ENCODE assay signal across 24 cellular contexts in the genomic region with DNA sequence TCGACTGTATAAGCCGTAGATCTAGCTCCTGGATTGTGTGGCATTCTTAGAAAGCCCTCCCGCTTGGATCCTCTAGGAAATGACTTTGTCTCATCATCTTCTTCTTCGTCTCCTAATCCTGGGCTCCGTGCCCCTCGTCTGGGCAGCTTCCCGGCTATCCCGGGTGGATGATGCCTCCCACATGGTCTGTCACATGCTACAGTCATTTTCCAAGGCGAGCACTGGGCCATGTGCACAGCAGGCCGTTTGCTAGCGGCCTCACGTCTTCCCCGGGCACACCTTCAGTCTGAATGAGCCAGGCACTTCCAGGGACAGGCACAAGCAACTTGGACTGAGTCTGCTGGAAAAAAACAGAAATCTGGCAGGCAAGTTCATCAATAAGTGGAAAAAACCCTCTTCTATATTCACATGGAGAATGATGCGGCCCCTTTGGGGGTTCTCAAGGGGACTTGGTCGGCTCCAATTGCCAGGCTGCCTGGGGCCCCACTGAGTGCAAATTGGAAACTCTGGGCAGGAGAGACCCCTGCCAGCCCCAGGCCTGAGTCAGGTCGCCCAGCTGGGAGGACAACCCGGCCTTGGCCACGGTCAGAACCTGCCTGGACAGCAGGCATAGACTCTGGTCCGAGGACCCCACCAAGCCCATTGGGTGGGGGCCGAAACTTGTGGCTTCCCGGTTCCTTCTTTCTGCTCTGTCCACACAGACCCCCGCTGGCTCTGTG. TPM values are rescaled to one million over a fixed set of nuclear protein-coding genes. Genes with fewer than 3 reads are reported as not detected.
DNase-seq lines count a peak whose midpoint lies in the region; ATAC-seq, FAIRE-seq and TF ChIP-seq lines count a peak whose summit lies in the region.
"Had no signal": no experiment of that assay in that cellular context is flagged by ENCODE, and none has a peak within 500 bp of the region (broad histone marks: within the 10 kb centered on the region; RNA-seq: fewer than 3 reads in every experiment).

No MANE protein-coding gene starts in this region.

- no peaks in the 10 kb centered on the region for H3K9me3 Mint-ChIP-seq in GM23338
- H3K9me3 Mint-ChIP-seq: CD14-positive monocyte; CD8-positive, alpha-beta T cell; HFFc6 had no signal

- in situ Hi-C loops in GM13977 (cut with MboI; ENCODE audit: low pct_unique_long_range_greater_than_20kb, low sequenced_read_pairs, unreplicated experiment), result loop anchor here (25.0 kb wide), 1 partner anchor 139 kb away; no protein-coding TSS in a partner anchor

- H4K20me1 ChIP-seq in GM23338 (replicated peaks; ENCODE audit: insufficient read depth) (no peaks in the 10 kb centered on the region), H1 (replicated peaks in 1 of 2; ENCODE audit: control insufficient read depth in 1 of 2, insufficient read depth in 2 of 2, low read length in 2 of 2) (no peaks in the 10 kb centered on the region)

- intact Hi-C loops in body of pancreas (cut with DNase I), result no loop called here

- H3K4me1 Mint-ChIP-seq in GM23338, result no peaks in the 10 kb centered on the region

- no peak for TF ChIP-seq RAD21 in H1 (IDR thresholded peaks at IDR 0.05 in 1 of 2, conservative IDR thresholded peaks at IDR 0.05 in 1 of 2; ENCODE audit: low read depth in 2 of 2, low read length in 2 of 2)

- H3K79me2 ChIP-seq in GM23338 (replicated peaks; ENCODE audit: insufficient read depth), result no peaks in the 10 kb centered on the region
- no peaks in the 10 kb centered on the region for H3K79me2 ChIP-seq in H1 (ENCODE audit: control insufficient read depth in 1 of 2, insufficient read depth in 2 of 2, low read length in 2 of 2)

- no peak for FAIRE-seq in H1 (lab: Jason Lieb, UNC)
- FAIRE-seq: A549, D721Med, GM18507 had no signal

- H3K27me3 ChIP-seq in GM23338 (ENCODE audit: insufficient read depth) (no peaks in the 10 kb centered on the region), body of pancreas (no peaks in the 10 kb centered on the region), H1 (replicated peaks in 1 of 4; ENCODE audit: control insufficient read depth in 3 of 4, extremely low read depth in 1 of 4, insufficient read depth in 3 of 4, low read length in 3 of 4) (no peaks in the 10 kb centered on the region; a peak in 1 of 7 replicates), neuronal stem cell (ENCODE audit: control insufficient read depth in 3 of 3, insufficient read depth in 3 of 3, low read depth in 1 of 3, low read length in 3 of 3) (peaks cover 0 to 34% (median 0%) of the 10 kb centered on the region in 3 experiments)
- H3K27me3 ChIP-seq: BE2C had no signal

- TF ChIP-seq EP300 in H1 (IDR thresholded peaks at IDR 0.05; ENCODE audit: borderline replicate concordance in 1 of 2, low read depth in 2 of 2, low read length in 2 of 2), result no peak

- POLR2A ChIA-PET in H1 (lab: Charles Lee; ENCODE audit: partially characterized antibody), result interaction anchor here (1.6 kb wide), 1 partner anchor 17 kb away, joined by 4 read pairs; no protein-coding TSS in a partner anchor

- H4K8ac ChIP-seq in H1 (ENCODE audit: extremely low read depth, insufficient read depth, low read length) (peak overlapping the region; percentile 76; the same call in 1 of the 2 replicates), neuronal stem cell (ENCODE audit: low read depth, low read length) (no peak overlapping the region)

- DNase-seq in GM23338 (ENCODE audit: low spot score) (no peak), body of pancreas (no peak), H1 (ENCODE audit: low read depth in 1 of 2, low spot score in 2 of 2) (no peak), neuronal stem cell (ENCODE audit: low spot score) (no peak), NCI-H1105 (lab: John Stamatoyannopoulos, UW) (no peak), GM13977 (ENCODE audit: low spot score) (no peak)
- no peak for DNase-seq in stimulated activated naive CD4-positive, alpha-beta T cell treated with Interleukin-2 at 50 U/mL for 16 hours (lab: John Stamatoyannopoulos, UW)
- DNase-seq: BE2C; CD8-positive, alpha-beta T cell; COR-L47; DMS153; DMS79 treated with DMSO at 0.1 percent for 48 hours; EL; GDM1; GOT3; HCEC 1CT; HFFc6 had no signal

- no peak overlapping the region for H3K56ac ChIP-seq in H1 (replicated peaks; ENCODE audit: insufficient read length, low read depth, low read length)

- no peaks in the 10 kb centered on the region for H3K36me3 Mint-ChIP-seq in GM23338 (ENCODE audit: low read depth)
- H3K36me3 Mint-ChIP-seq: CD14-positive monocyte; CD8-positive, alpha-beta T cell had no signal

- TF ChIP-seq CTCF in GM23338 (conservative IDR thresholded peaks at IDR 0.05; ENCODE audit: low read depth in 2 of 2), result no peak
- TF ChIP-seq CTCF in body of pancreas (IDR thresholded peaks at IDR 0.05), result no peak
- TF ChIP-seq CTCF in H1 (IDR thresholded peaks at IDR 0.05; ENCODE audit: control extremely low read depth in 1 of 3, insufficient read depth in 1 of 3, low read depth in 1 of 3, low read length in 3 of 3), result no peak
- TF ChIP-seq CTCF in GM13977 (IDR thresholded peaks at IDR 0.05; ENCODE audit: extremely low read depth, insufficient read depth, missing control alignments), result no peak

- H3K27me3 Mint-ChIP-seq in GM23338 (ENCODE audit: insufficient read depth, low read depth, poor library complexity), result peaks cover 8% of the 10 kb centered on the region

- H3K79me1 ChIP-seq in H1 (ENCODE audit: low read depth, low read length) (no peaks in the 10 kb centered on the region), neuronal stem cell (ENCODE audit: low read depth, low read length) (no peaks in the 10 kb centered on the region)

- H2BK12ac ChIP-seq in H1 (ENCODE audit: low read depth, low read length), result no peak overlapping the region
- peak overlapping the region; percentile 33 for H2BK12ac ChIP-seq in neuronal stem cell (ENCODE audit: low read length)

- H2AK5ac ChIP-seq in H1 (ENCODE audit: low read depth, low read length), result no peak overlapping the region
- peak overlapping the region; percentile 61 for H2AK5ac ChIP-seq in neuronal stem cell (ENCODE audit: low read depth, low read length)

- no peak overlapping the region for H3K4me3 Mint-ChIP-seq in GM23338
- H3K4me3 Mint-ChIP-seq: CD8-positive, alpha-beta T cell; HFFc6 had no signal

- H3K9me2 ChIP-seq in GM23338 (ENCODE audit: insufficient read depth), result no peaks in the 10 kb centered on the region

- H3K4me3 ChIP-seq in GM23338 (no peak overlapping the region), body of pancreas (no peak overlapping the region), H1 (ENCODE audit: extremely low read depth in 1 of 4, insufficient read depth in 2 of 4, low read depth in 3 of 4, low read length in 4 of 4) (no peak overlapping the region), neuronal stem cell (ENCODE audit: low read length in 2 of 2) (no peak overlapping the region)
- H3K4me3 ChIP-seq: A549 had no signal

- H3K14ac ChIP-seq in H1 (ENCODE audit: insufficient read length) (no peak overlapping the region), neuronal stem cell (ENCODE audit: low read length) (no peak overlapping the region)

- H3K4me2 ChIP-seq in GM23338 (no peak overlapping the region), H1 (ENCODE audit: insufficient read depth in 1 of 2, low read depth in 2 of 2, low read length in 2 of 2) (no peak overlapping the region), neuronal stem cell (ENCODE audit: insufficient read depth, low read length, poor library complexity, severe bottlenecking) (no peak overlapping the region)
- H3K4me2 ChIP-seq: A549 had no signal

- CTCF ChIA-PET in H1 (lab: Charles Lee; ENCODE audit: partially characterized antibody), result interaction anchor here (0.6 to 1.5 kb wide), 7 partner anchors 8 to 411 kb away, joined by 3 to 6 read pairs (median 4); no protein-coding TSS in a partner anchor

- no peaks in the 10 kb centered on the region for H3K23me2 ChIP-seq in H1 (ENCODE audit: low read depth, low read length)

- 87 to 88% methylated on average over 18 to 22 of the region's 22 CpGs for WGBS in body of pancreas, 2 donors
- WGBS in H1 (ENCODE audit: extremely low coverage in 1 of 2, insufficient coverage in 1 of 2, insufficient read length in 1 of 2, insufficient replicate concordance in 2 of 2, low coverage in 1 of 2, low lambda C conversion rate in 2 of 2, missing lambda C conversion rate in 1 of 2), 2 experiments, result 86% methylated on average over 22 of the region's 22 CpGs; no CpG with 5 or more reads in 1 of the 2 experiments
- no CpG with 5 or more reads among the region's 22 CpGs for WGBS in neuronal stem cell (ENCODE audit: extremely low coverage in 2 of 2, insufficient read length in 2 of 2, insufficient replicate concordance in 1 of 2), 2 donors

- H2BK120ac ChIP-seq in H1 (replicated peaks; ENCODE audit: low read depth, low read length) (no peak overlapping the region), neuronal stem cell (ENCODE audit: low read depth, low read length) (no peak overlapping the region)

- H3K36me3 ChIP-seq in GM23338 (ENCODE audit: insufficient read depth) (no peaks in the 10 kb centered on the region), body of pancreas (replicated peaks in 1 of 2; ENCODE audit: insufficient read depth in 1 of 2, low read depth in 2 of 2) (no peaks in the 10 kb centered on the region), H1 (ENCODE audit: control insufficient read depth in 2 of 4, insufficient read depth in 4 of 4, low read length in 3 of 4) (no peaks in the 10 kb centered on the region), neuronal stem cell (replicated peaks in 1 of 2; ENCODE audit: control insufficient read depth in 2 of 2, insufficient read depth in 2 of 2, low read length in 2 of 2) (no peaks in the 10 kb centered on the region)
- H3K36me3 ChIP-seq: BE2C had no signal

- H2BK15ac ChIP-seq in H1 (ENCODE audit: low read length) (no peak overlapping the region), neuronal stem cell (ENCODE audit: low read length) (peak overlapping the region; percentile 15)

- H3K18ac ChIP-seq in H1 (ENCODE audit: extremely low read depth, low read length) (no peak overlapping the region), neuronal stem cell (ENCODE audit: low read length) (no peak overlapping the region)

- no peak for TF ChIP-seq POLR2A in body of pancreas (IDR thresholded peaks at IDR 0.05)
- no peak for TF ChIP-seq POLR2A in H1 (IDR thresholded peaks at IDR 0.05; ENCODE audit: control extremely low read depth in 1 of 2, low read depth in 2 of 2, low read length in 2 of 2)

- no peak for ATAC-seq in GM23338
- no peak for ATAC-seq in body of pancreas
- no peak for ATAC-seq in GM18502 (IDR thresholded peaks at IDR 0.05; ENCODE audit: poor library complexity, unreplicated experiment)
- ATAC-seq: A549; CD8-positive, alpha-beta T cell had no signal

- H4K5ac ChIP-seq in H1 (ENCODE audit: insufficient read length, low read depth, low read length), result no peak overlapping the region

- H3K23ac ChIP-seq in H1 (ENCODE audit: insufficient read length) (no peak overlapping the region), neuronal stem cell (ENCODE audit: low read depth, low read length, poor library complexity) (peak overlapping the region; percentile 82)

- H3K9ac ChIP-seq in H1 (replicated peaks in 1 of 4; ENCODE audit: extremely low read depth in 1 of 4, low read depth in 3 of 4, low read length in 3 of 4) (no peak overlapping the region), neuronal stem cell (ENCODE audit: low read depth, low read length, poor library complexity) (peak overlapping the region; percentile 38)

- no peak overlapping the region for H3K4ac ChIP-seq in H1 (replicated peaks; ENCODE audit: insufficient read length, low read depth, low read length)
- no peak overlapping the region for H3K4ac ChIP-seq in neuronal stem cell (ENCODE audit: low read length)

- H3K27ac ChIP-seq in GM23338 (ENCODE audit: low read depth) (no peak overlapping the region), body of pancreas (peak overlapping the region in 3 of 4 donors; percentile 10 to 52 (median 18)), H1 (ENCODE audit: low read depth, low read length) (no peak overlapping the region), neuronal stem cell (replicated peaks; ENCODE audit: low read length) (no peak overlapping the region)
- H3K27ac ChIP-seq: A549 had no signal

- no peak overlapping the region for H4K91ac ChIP-seq in H1 (replicated peaks; ENCODE audit: insufficient read length, low read length)
- H4K91ac ChIP-seq in neuronal stem cell (ENCODE audit: low read depth, low read length, poor library complexity), result no peak overlapping the region

- H3K9me3 ChIP-seq in body of pancreas, result no peaks in the 10 kb centered on the region
- no peaks in the 10 kb centered on the region for H3K9me3 ChIP-seq in H1 (ENCODE audit: insufficient read depth in 2 of 2, low read depth in 1 of 2, low read length in 1 of 2)
- no peaks in the 10 kb centered on the region for H3K9me3 ChIP-seq in neuronal stem cell (replicated peaks in 1 of 2; ENCODE audit: control insufficient read depth in 2 of 2, insufficient read depth in 1 of 2, low read depth in 1 of 2, low read length in 2 of 2)
- H3K9me3 ChIP-seq: A549, BE2C had no signal

- H3K4me1 ChIP-seq in GM23338 (ENCODE audit: insufficient read depth) (no peaks in the 10 kb centered on the region), body of pancreas (peaks cover 28% of the 10 kb centered on the region), H1 (replicated peaks in 1 of 4; ENCODE audit: control insufficient read depth in 3 of 4, insufficient read depth in 4 of 4, low read length in 3 of 4) (peaks cover 0 to 2% (median 0%) of the 10 kb centered on the region in 4 experiments; a peak in 1 of 7 replicates), neuronal stem cell (ENCODE audit: control insufficient read depth in 2 of 2, insufficient read depth in 1 of 2, low read depth in 1 of 2, low read length in 2 of 2) (peaks cover 0 to 2% of the 10 kb centered on the region in 2 donors)
- H3K4me1 ChIP-seq: A549, BE2C had no signal

- H2BK20ac ChIP-seq in H1 (ENCODE audit: low read length), result no peak overlapping the region

- peak overlapping the region; percentile 66 for H2AFZ ChIP-seq in GM23338
- H2AFZ ChIP-seq in H1 (ENCODE audit: low read length), result 0 out of 2 replicates have a peak overlapping the region, but pooled peaks have one; percentile 13
- H2AFZ ChIP-seq in neuronal stem cell (ENCODE audit: low read length), result no peak overlapping the region

- H3K27ac Mint-ChIP-seq in GM23338, result no peak overlapping the region
- H3K27ac Mint-ChIP-seq: HFFc6 had no signal

- H3F3A ChIP-seq in GM23338 (replicated peaks; ENCODE audit: low read depth), result no peaks in the 10 kb centered on the region

- no peak overlapping the region for H2BK5ac ChIP-seq in H1 (ENCODE audit: low read depth, low read length)
- no peak overlapping the region for H2BK5ac ChIP-seq in neuronal stem cell (ENCODE audit: low read length)

RNA-seq across cellular contexts. Expression of gene WNK2, which starts 11.1 kb away (rescaled TPM):
- 93.4 and 102 TPM in 2 replicates for total RNA-seq in GM23338 (2014; rRNA removed; shearing (Covaris generic))
- polyA plus RNA-seq in GM23338 (2016; fragmentation: Nextera tagmentation; extraction: Ambion mirVana), result 56.4 and 61.7 TPM in 2 replicates
- 100 to 1,000 TPM in 1 of 2 donors, 10 to 100 TPM in 1; 85.4 to 173 TPM for total RNA-seq in body of pancreas
- total RNA-seq in H1 (2021; fragmentation: NEBNext Ultra II Directional; extraction: Animal tissue kit (Norgen Biotek cat#: 25700)), result 87.2 and 89.2 TPM in 2 replicates
- 12.0 and 20.6 TPM in 2 replicates for polyA plus RNA-seq in H1 (2011; rRNA removed)
- polyA plus RNA-seq in H1 (2011; cell fraction: cytosol; rRNA removed), result 11.5 TPM
- 51.7 TPM for polyA plus RNA-seq in H1 (2011; cell fraction: nucleus; rRNA removed)
- 69.6 to 91.7 TPM (median 76.7 TPM) in 4 replicates for polyA plus RNA-seq in H1 (2012, experiment 1 of 2)
- 42.2 TPM for polyA plus RNA-seq in H1 (2012, experiment 2 of 2)
- polyA plus RNA-seq in H1 (2013, experiment 1 of 2), result 48.8 TPM
- 43.7 TPM for polyA plus RNA-seq in H1 (2013, experiment 2 of 2)
- polyA minus RNA-seq in H1 (2011; rRNA and poly(A)+ RNA removed), result 22.2 and 25.3 TPM in 2 replicates
- 43.6 TPM for polyA minus RNA-seq in H1 (2011; cell fraction: cytosol; rRNA and poly(A)+ RNA removed)
- polyA minus RNA-seq in H1 (2011; cell fraction: nucleus; rRNA and poly(A)+ RNA removed), result 37.6 TPM
- polyA plus RNA-seq in neuronal stem cell (2013, experiment 1 of 2), result 22.1 TPM
- polyA plus RNA-seq in neuronal stem cell (2013, experiment 2 of 2), result 22.8 TPM
- total RNA-seq: HFFc6, HT1080 had no signal
- polyA plus RNA-seq: AG04450, CD14-positive monocyte had no signal

RNA-seq across cellular contexts. Expression of gene NINJ1, which starts 38.8 kb away (rescaled TPM):
- total RNA-seq in GM23338 (2014; rRNA removed; shearing (Covaris generic)), result 31.2 and 39.7 TPM in 2 replicates
- polyA plus RNA-seq in GM23338 (2016; fragmentation: Nextera tagmentation; extraction: Ambion mirVana) (33.3 and 36.3 TPM in 2 replicates), H1 (2011; rRNA removed) (65.6 and 88.0 TPM in 2 replicates)
- total RNA-seq in body of pancreas, result 10 to 100 TPM; 32.6 to 32.9 TPM
- total RNA-seq in H1 (2021; fragmentation: NEBNext Ultra II Directional; extraction: Animal tissue kit (Norgen Biotek cat#: 25700)), result 28.2 TPM in 2 replicates
- 45.5 TPM for polyA plus RNA-seq in H1 (2011; cell fraction: cytosol; rRNA removed)
- polyA plus RNA-seq in H1 (2011; cell fraction: nucleus; rRNA removed), result 45.0 TPM
- 32.2 to 46.6 TPM (median 40.1 TPM) in 4 replicates for polyA plus RNA-seq in H1 (2012, experiment 1 of 2)
- polyA plus RNA-seq in H1 (2012, experiment 2 of 2), result 36.1 TPM
- polyA plus RNA-seq in H1 (2013, experiment 1 of 2), result 32.5 TPM
- polyA plus RNA-seq in H1 (2013, experiment 2 of 2), result 34.8 TPM
- 13.6 and 14.1 TPM in 2 replicates for polyA minus RNA-seq in H1 (2011; rRNA and poly(A)+ RNA removed)
- polyA minus RNA-seq in H1 (2011; cell fraction: cytosol; rRNA and poly(A)+ RNA removed), result 17.8 TPM
- polyA minus RNA-seq in H1 (2011; cell fraction: nucleus; rRNA and poly(A)+ RNA removed), result 19.2 TPM
- polyA plus RNA-seq in neuronal stem cell (2013, experiment 1 of 2), result 36.0 TPM
- polyA plus RNA-seq in neuronal stem cell (2013, experiment 2 of 2), result 35.7 TPM

Comparison
In these comparisons a context has a peak if more than half of its experiments do, and no peak if none do; other contexts are left out.
1. H3K27ac ChIP-seq: peak in body of pancreas (3 of 4); none in GM23338 (single experiment), H1 (single experiment) and neuronal stem cell (single experiment).